ENCODE assay signal across 25 cellular contexts in genomic region chr2:241368643-241369042, GRCh38.
"Had no signal": no experiment of that assay in that cellular context is flagged by ENCODE, and none has a peak within 500 bp of the region (broad histone marks: within the 10 kb centered on the region; RNA-seq: fewer than 3 reads in every experiment).

No MANE protein-coding gene starts in this region.

- H3K27ac ChIP-seq: KMS-11 had no signal

- H3K4me2 ChIP-seq: KMS-11, PC-9 had no signal

- H3K4me3 ChIP-seq: PC-9 had no signal

- H3K4me3 Mint-ChIP-seq: activated B cell treated with CpG ODN at 0.5 μM for 24 hours; activated CD4-positive, alpha-beta T cell treated with anti-CD3 and anti-CD28 coated beads, Interleukin-2, amount 10 ng/mL, durations not matched to agents 24 days and 14 days; activated CD8-positive, alpha-beta memory T cell treated with anti-CD3 and anti-CD28 coated beads, Interleukin-2, amount 10 ng/mL, durations not matched to agents 7 days and 5 days; activated naive CD8-positive, alpha-beta T cell treated with anti-CD3 and anti-CD28 coated beads, Interleukin-2, amount 50 U/mL, for 24 hours; activated T-cell treated with anti-CD3 and anti-CD28 coated beads, Interleukin-2, amount 50 U/mL, for 4 hours; brain; central memory CD8-positive, alpha-beta T cell; T-helper 1 cell treated with Interleukin-12 subunit alpha and Interleukin-12 subunit beta and Interleukin-4 antibody, amounts not matched to agents 30 μg/mL and 1 μg/mL, for 36 hours had no signal

- ATAC-seq: activated CD8-positive, alpha-beta memory T cell treated with anti-CD3 and anti-CD28 coated beads, Interleukin-2, amount 10 ng/mL, durations not matched to agents 7 days and 5 days; activated naive CD4-positive, alpha-beta T cell treated with anti-CD3 and anti-CD28 coated beads, Interleukin-2, amount 50 U/mL, for 72 hours; activated naive CD8-positive, alpha-beta T cell treated with anti-CD3 and anti-CD28 coated beads, Interleukin-2, amount 50 U/mL, for 24 hours; activated T-cell treated with anti-CD3 and anti-CD28 coated beads, Interleukin-2, amount 50 U/mL, for 4 hours had no signal

- H3K9ac ChIP-seq: KMS-11 had no signal

- H3K9me3 Mint-ChIP-seq: activated B cell treated with CpG ODN at 0.5 μM for 24 hours; activated CD4-positive, alpha-beta T cell treated with anti-CD3 and anti-CD28 coated beads, Interleukin-2, amount 10 ng/mL, durations not matched to agents 24 days and 14 days; activated naive CD4-positive, alpha-beta T cell treated with anti-CD3 and anti-CD28 coated beads, Interleukin-2, amount 50 U/mL, for 72 hours; activated naive CD8-positive, alpha-beta T cell treated with anti-CD3 and anti-CD28 coated beads, Interleukin-2, amount 50 U/mL, for 24 hours; activated T-cell treated with anti-CD3 and anti-CD28 coated beads, Interleukin-2, amount 50 U/mL, for 4 hours; brain; central memory CD8-positive, alpha-beta T cell; T-helper 1 cell treated with Interleukin-12 subunit alpha and Interleukin-12 subunit beta and Interleukin-4 antibody, amounts not matched to agents 30 μg/mL and 1 μg/mL, for 36 hours had no signal

- H3K36me3 Mint-ChIP-seq: activated CD8-positive, alpha-beta memory T cell treated with anti-CD3 and anti-CD28 coated beads, Interleukin-2, amount 10 ng/mL, durations not matched to agents 7 days and 5 days; activated naive CD4-positive, alpha-beta T cell treated with anti-CD3 and anti-CD28 coated beads, Interleukin-2, amount 50 U/mL, for 72 hours had no signal

- FAIRE-seq: astrocyte had no signal

- DNase-seq: activated B cell treated with CpG ODN at 0.5 μM for 24 hours; activated CD4-positive, alpha-beta T cell treated with anti-CD3 and anti-CD28 coated beads for 1 hour; activated CD4-positive, alpha-beta T cell treated with anti-CD3 and anti-CD28 coated beads, Interleukin-2, amount 10 ng/mL, durations not matched to agents 24 days and 14 days; activated CD4-positive, alpha-beta T cell treated with anti-CD3 and anti-CD28 coated beads, Interleukin-2, amount 50 U/mL, for 48 hours; activated CD8-positive, alpha-beta memory T cell treated with anti-CD3 and anti-CD28 coated beads, Interleukin-2, amount 10 ng/mL, durations not matched to agents 7 days and 5 days; activated effector memory CD4-positive, alpha-beta T cell treated with anti-CD3 and anti-CD28 coated beads, Interleukin-2, amount 50 U/mL, for 16 hours; activated naive CD4-positive, alpha-beta T cell treated with Interleukin-2 at 50 U/mL for 16 hours; activated naive CD8-positive, alpha-beta T cell treated with anti-CD3 and anti-CD28 coated beads, Interleukin-2, amount 50 U/mL, for 24 hours; activated T-cell treated with anti-CD3 and anti-CD28 coated beads, Interleukin-2, amount 50 U/mL, for 4 hours; amniotic stem cell; MV-4-11; NCI-H1092 treated with DMSO at 0.1 percent for 48 hours; NCI-H1417 treated with DMSO at 0.1 percent for 48 hours; NCI-H1694 treated with DMSO at 0.1 percent for 48 hours; NCI-H2029 treated with DMSO at 0.1 percent for 48 hours; NCI-H510A treated with DMSO at 0.1 percent for 48 hours; NCI-H69; PC-9; SHP77 treated with DMSO at 0.1 percent for 48 hours had no signal

- H3K27me3 Mint-ChIP-seq: activated B cell treated with CpG ODN at 0.5 μM for 24 hours; activated CD4-positive, alpha-beta T cell treated with anti-CD3 and anti-CD28 coated beads, Interleukin-2, amount 10 ng/mL, durations not matched to agents 24 days and 14 days; activated CD8-positive, alpha-beta memory T cell treated with anti-CD3 and anti-CD28 coated beads, Interleukin-2, amount 10 ng/mL, durations not matched to agents 7 days and 5 days; activated naive CD8-positive, alpha-beta T cell treated with anti-CD3 and anti-CD28 coated beads, Interleukin-2, amount 50 U/mL, for 24 hours; central memory CD8-positive, alpha-beta T cell had no signal

- H3K27ac Mint-ChIP-seq: activated B cell treated with CpG ODN at 0.5 μM for 24 hours; activated CD4-positive, alpha-beta T cell treated with anti-CD3 and anti-CD28 coated beads, Interleukin-2, amount 10 ng/mL, durations not matched to agents 24 days and 14 days; activated CD8-positive, alpha-beta memory T cell treated with anti-CD3 and anti-CD28 coated beads, Interleukin-2, amount 10 ng/mL, durations not matched to agents 7 days and 5 days; activated naive CD4-positive, alpha-beta T cell treated with anti-CD3 and anti-CD28 coated beads, Interleukin-2, amount 50 U/mL, for 72 hours; activated naive CD8-positive, alpha-beta T cell treated with anti-CD3 and anti-CD28 coated beads, Interleukin-2, amount 50 U/mL, for 24 hours; T-helper 1 cell treated with Interleukin-12 subunit alpha and Interleukin-12 subunit beta and Interleukin-4 antibody, amounts not matched to agents 30 μg/mL and 1 μg/mL, for 36 hours had no signal

- H2AFZ ChIP-seq: PC-9 had no signal
